In the genomic region with DNA sequence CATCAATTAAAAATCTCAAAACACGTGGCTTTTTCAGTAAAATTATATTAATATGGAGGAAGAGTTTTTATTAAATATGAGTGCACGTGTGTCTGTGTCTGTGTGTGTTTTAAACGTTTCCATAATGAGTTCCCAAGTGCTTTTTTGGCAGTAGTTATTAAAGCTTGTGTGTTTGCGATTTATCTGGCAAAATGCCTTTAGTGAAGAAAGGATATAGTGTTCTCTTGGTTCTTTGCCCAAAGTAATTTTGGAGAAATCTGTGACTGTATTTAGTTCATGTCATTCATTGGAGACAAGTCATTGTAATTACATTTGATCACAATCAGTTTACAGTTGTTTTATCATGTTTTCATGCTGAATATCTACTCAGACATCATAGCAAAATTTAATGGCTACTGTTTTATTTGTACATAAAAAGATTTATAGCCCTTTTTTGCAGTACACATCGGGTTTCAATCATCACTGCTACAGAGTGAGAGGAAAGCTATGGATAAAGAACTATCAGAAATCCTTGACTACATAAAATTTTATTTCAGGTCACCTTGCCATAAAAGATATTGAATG, we compare ENCODE assay signal across 1 cellular context.
TF ChIP-seq lines count a peak whose summit lies in the region.

No MANE protein-coding gene starts in this region.

TF ChIP-seq in SK-N-SH, 30 proteins besides CTCF, POLR2A, EP300 and RAD21:
- TF ChIP-seq FOXM1 (IDR thresholded peaks at IDR 0.05; ENCODE audit: low read depth) = no peak
- no peak for TF ChIP-seq GABPA (IDR thresholded peaks at IDR 0.05; ENCODE audit: low read depth)
- peak; percentile 80; the same call in 1 of the 2 replicates for TF ChIP-seq MXI1 (IDR thresholded peaks at IDR 0.05; ENCODE audit: low read depth, low read length)
- TF ChIP-seq FOXJ3 (CRISPR knock-in tag; IDR thresholded peaks at IDR 0.05) = no peak
- TF ChIP-seq, protein P1, sequence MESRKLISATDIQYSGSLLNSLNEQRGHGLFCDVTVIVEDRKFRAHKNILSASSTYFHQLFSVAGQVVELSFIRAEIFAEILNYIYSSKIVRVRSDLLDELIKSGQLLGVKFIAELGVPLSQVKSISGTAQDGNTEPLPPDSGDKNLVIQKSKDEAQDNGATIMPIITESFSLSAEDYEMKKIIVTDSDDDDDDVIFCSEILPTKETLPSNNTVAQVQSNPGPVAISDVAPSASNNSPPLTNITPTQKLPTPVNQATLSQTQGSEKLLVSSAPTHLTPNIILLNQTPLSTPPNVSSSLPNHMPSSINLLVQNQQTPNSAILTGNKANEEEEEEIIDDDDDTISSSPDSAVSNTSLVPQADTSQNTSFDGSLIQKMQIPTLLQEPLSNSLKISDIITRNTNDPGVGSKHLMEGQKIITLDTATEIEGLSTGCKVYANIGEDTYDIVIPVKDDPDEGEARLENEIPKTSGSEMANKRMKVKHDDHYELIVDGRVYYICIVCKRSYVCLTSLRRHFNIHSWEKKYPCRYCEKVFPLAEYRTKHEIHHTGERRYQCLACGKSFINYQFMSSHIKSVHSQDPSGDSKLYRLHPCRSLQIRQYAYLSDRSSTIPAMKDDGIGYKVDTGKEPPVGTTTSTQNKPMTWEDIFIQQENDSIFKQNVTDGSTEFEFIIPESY (IDR thresholded peaks at IDR 0.05; ENCODE audit: borderline replicate concordance, low read depth) = no peak
- no peak for TF ChIP-seq ELF1 (IDR thresholded peaks at IDR 0.05)
- TF ChIP-seq, protein P2, sequence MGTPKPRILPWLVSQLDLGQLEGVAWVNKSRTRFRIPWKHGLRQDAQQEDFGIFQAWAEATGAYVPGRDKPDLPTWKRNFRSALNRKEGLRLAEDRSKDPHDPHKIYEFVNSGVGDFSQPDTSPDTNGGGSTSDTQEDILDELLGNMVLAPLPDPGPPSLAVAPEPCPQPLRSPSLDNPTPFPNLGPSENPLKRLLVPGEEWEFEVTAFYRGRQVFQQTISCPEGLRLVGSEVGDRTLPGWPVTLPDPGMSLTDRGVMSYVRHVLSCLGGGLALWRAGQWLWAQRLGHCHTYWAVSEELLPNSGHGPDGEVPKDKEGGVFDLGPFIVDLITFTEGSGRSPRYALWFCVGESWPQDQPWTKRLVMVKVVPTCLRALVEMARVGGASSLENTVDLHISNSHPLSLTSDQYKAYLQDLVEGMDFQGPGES (IDR thresholded peaks at IDR 0.05; ENCODE audit: low read depth, low read length) = no peak
- peak; percentile 83; the same call in 1 of the 2 replicates for TF ChIP-seq RCOR1 (IDR thresholded peaks at IDR 0.05; ENCODE audit: low read length)
- TF ChIP-seq, protein P3, sequence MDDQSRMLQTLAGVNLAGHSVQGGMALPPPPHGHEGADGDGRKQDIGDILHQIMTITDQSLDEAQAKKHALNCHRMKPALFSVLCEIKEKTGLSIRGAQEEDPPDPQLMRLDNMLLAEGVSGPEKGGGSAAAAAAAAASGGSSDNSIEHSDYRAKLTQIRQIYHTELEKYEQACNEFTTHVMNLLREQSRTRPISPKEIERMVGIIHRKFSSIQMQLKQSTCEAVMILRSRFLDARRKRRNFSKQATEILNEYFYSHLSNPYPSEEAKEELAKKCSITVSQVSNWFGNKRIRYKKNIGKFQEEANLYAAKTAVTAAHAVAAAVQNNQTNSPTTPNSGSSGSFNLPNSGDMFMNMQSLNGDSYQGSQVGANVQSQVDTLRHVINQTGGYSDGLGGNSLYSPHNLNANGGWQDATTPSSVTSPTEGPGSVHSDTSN (IDR thresholded peaks at IDR 0.05) = no peak; the same call in 1 of the 2 replicates
- no peak for TF ChIP-seq RXRA (IDR thresholded peaks at IDR 0.05; ENCODE audit: borderline replicate concordance, low read depth)
- no peak for TF ChIP-seq SMC3 (IDR thresholded peaks at IDR 0.05; ENCODE audit: low read depth, low read length)
- TF ChIP-seq MEF2A (IDR thresholded peaks at IDR 0.05; ENCODE audit: borderline replicate concordance, low read depth) = no peak
- TF ChIP-seq NFIC (IDR thresholded peaks at IDR 0.05; ENCODE audit: borderline replicate concordance) = peak; percentile 25; the same call in 1 of the 2 replicates
- TF ChIP-seq NRF1 (IDR thresholded peaks at IDR 0.05; ENCODE audit: low read depth, low read length) = no peak
- TF ChIP-seq TCF12 (IDR thresholded peaks at IDR 0.05) = peak; percentile 20; the same call in 1 of the 2 replicates
- TF ChIP-seq FOSL2 (IDR thresholded peaks at IDR 0.05; ENCODE audit: borderline replicate concordance, low read depth) = no peak
- TF ChIP-seq CHD2 (IDR thresholded peaks at IDR 0.05; ENCODE audit: low read length, partially characterized antibody) = peak; percentile 24
- TF ChIP-seq POLR2AphosphoS5 (IDR thresholded peaks at IDR 0.05; ENCODE audit: low read depth, low read length) = no peak
- no peak for TF ChIP-seq RFX5 (IDR thresholded peaks at IDR 0.05; ENCODE audit: low read length)
- TF ChIP-seq SIN3A (IDR thresholded peaks at IDR 0.05; ENCODE audit: borderline replicate concordance, low read depth, low read length) = no peak
- TF ChIP-seq EZH2phosphoT487 (IDR thresholded peaks at IDR 0.05; ENCODE audit: borderline replicate concordance, low read depth) = no peak
- TF ChIP-seq, protein P4, sequence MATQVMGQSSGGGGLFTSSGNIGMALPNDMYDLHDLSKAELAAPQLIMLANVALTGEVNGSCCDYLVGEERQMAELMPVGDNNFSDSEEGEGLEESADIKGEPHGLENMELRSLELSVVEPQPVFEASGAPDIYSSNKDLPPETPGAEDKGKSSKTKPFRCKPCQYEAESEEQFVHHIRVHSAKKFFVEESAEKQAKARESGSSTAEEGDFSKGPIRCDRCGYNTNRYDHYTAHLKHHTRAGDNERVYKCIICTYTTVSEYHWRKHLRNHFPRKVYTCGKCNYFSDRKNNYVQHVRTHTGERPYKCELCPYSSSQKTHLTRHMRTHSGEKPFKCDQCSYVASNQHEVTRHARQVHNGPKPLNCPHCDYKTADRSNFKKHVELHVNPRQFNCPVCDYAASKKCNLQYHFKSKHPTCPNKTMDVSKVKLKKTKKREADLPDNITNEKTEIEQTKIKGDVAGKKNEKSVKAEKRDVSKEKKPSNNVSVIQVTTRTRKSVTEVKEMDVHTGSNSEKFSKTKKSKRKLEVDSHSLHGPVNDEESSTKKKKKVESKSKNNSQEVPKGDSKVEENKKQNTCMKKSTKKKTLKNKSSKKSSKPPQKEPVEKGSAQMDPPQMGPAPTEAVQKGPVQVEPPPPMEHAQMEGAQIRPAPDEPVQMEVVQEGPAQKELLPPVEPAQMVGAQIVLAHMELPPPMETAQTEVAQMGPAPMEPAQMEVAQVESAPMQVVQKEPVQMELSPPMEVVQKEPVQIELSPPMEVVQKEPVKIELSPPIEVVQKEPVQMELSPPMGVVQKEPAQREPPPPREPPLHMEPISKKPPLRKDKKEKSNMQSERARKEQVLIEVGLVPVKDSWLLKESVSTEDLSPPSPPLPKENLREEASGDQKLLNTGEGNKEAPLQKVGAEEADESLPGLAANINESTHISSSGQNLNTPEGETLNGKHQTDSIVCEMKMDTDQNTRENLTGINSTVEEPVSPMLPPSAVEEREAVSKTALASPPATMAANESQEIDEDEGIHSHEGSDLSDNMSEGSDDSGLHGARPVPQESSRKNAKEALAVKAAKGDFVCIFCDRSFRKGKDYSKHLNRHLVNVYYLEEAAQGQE (IDR thresholded peaks at IDR 0.05; ENCODE audit: low read depth, low read length) = no peak
- TF ChIP-seq TEAD4 (IDR thresholded peaks at IDR 0.05; ENCODE audit: borderline replicate concordance, insufficient read depth) = no peak
- TF ChIP-seq, protein P5, sequence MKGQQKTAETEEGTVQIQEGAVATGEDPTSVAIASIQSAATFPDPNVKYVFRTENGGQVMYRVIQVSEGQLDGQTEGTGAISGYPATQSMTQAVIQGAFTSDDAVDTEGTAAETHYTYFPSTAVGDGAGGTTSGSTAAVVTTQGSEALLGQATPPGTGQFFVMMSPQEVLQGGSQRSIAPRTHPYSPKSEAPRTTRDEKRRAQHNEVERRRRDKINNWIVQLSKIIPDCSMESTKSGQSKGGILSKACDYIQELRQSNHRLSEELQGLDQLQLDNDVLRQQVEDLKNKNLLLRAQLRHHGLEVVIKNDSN (IDR thresholded peaks at IDR 0.05; ENCODE audit: borderline replicate concordance, low read depth) = no peak
- TF ChIP-seq, protein P6, sequence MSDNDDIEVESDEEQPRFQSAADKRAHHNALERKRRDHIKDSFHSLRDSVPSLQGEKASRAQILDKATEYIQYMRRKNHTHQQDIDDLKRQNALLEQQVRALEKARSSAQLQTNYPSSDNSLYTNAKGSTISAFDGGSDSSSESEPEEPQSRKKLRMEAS (IDR thresholded peaks at IDR 0.05; ENCODE audit: low read depth) = no peak
- peak; percentile 66; the same call in 1 of the 2 replicates for TF ChIP-seq GATA2 (CRISPR knock-in tag; IDR thresholded peaks at IDR 0.05)
- no peak for TF ChIP-seq YY1 (IDR thresholded peaks at IDR 0.05; ENCODE audit: low read depth)
- TF ChIP-seq JUND (IDR thresholded peaks at IDR 0.05) = no peak
- TF ChIP-seq TAF1 (IDR thresholded peaks at IDR 0.05; ENCODE audit: borderline replicate concordance, low read depth, low read length) = no peak
- TF ChIP-seq, protein P7, sequence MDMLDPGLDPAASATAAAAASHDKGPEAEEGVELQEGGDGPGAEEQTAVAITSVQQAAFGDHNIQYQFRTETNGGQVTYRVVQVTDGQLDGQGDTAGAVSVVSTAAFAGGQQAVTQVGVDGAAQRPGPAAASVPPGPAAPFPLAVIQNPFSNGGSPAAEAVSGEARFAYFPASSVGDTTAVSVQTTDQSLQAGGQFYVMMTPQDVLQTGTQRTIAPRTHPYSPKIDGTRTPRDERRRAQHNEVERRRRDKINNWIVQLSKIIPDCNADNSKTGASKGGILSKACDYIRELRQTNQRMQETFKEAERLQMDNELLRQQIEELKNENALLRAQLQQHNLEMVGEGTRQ (IDR thresholded peaks at IDR 0.05; ENCODE audit: borderline replicate concordance, low read depth, low read length) = no peak
